8 cellular contexts compared by ENCODE assay signal in genomic region chr1:154977762-154978161, GRCh38. TPM values are rescaled to one million over a fixed set of nuclear protein-coding genes. Genes with fewer than 3 reads are reported as not detected.
"Had no signal": no experiment of that assay in that cellular context is flagged by ENCODE, and none has a peak within 500 bp of the region (broad histone marks: within the 10 kb centered on the region; RNA-seq: fewer than 3 reads in every experiment).

No MANE protein-coding gene starts in this region.

RNA-seq across cellular contexts. Expression of gene LENEP, which starts 15.6 kb away (rescaled TPM):
- total RNA-seq: ascending aorta, bronchial epithelial cell, foreskin keratinocyte, left ventricle myocardium superior, ovary, right lobe of liver, smooth muscle cell, transverse colon had no signal
- polyA plus RNA-seq: foreskin keratinocyte, ovary, smooth muscle cell had no signal
